Comparison of ENCODE assay signal across 24 cellular contexts in genomic region chr18:39305756-39306155, GRCh38.
"Had no signal": no experiment of that assay in that cellular context is flagged by ENCODE, and none has a peak within 500 bp of the region (broad histone marks: within the 10 kb centered on the region; RNA-seq: fewer than 3 reads in every experiment).

No MANE protein-coding gene starts in this region.

- H3K4me3 Mint-ChIP-seq: activated CD8-positive, alpha-beta T cell treated with anti-CD3 and anti-CD28 coated beads, Interleukin-2, amount 10 ng/mL, durations not matched to agents 7 days and 5 days; activated T-helper 1 cell treated with anti-CD3 and anti-CD28 coated beads, Interleukin-12 subunit alpha, Interleukin-12 subunit beta, Interleukin-2, Interleukin-4 antibody, amounts not matched to agents 30 ng/mL and 10 ng/mL and 1 ng/mL, durations not matched to agents 14 hours and 24 hours and 36 hours; T-helper 17 cell; WTC11 had no signal

- H3K27ac Mint-ChIP-seq: activated CD8-positive, alpha-beta T cell treated with anti-CD3 and anti-CD28 coated beads, Interleukin-2, amount 10 ng/mL, durations not matched to agents 7 days and 5 days; activated naive CD4-positive, alpha-beta T cell treated with anti-CD3 and anti-CD28 coated beads, Interleukin-2, amount 50 U/mL, for 72 hours; activated T-helper 1 cell treated with anti-CD3 and anti-CD28 coated beads, Interleukin-12 subunit alpha, Interleukin-12 subunit beta, Interleukin-2, Interleukin-4 antibody, amounts not matched to agents 30 ng/mL and 10 ng/mL and 1 ng/mL, durations not matched to agents 14 hours and 24 hours and 36 hours; T-helper 17 cell; WTC11 had no signal

- H3K27me3 ChIP-seq: brain microvascular endothelial cell, cardiac muscle cell had no signal

- ATAC-seq: activated CD8-positive, alpha-beta T cell treated with anti-CD3 and anti-CD28 coated beads, Interleukin-2, amount 10 ng/mL, durations not matched to agents 7 days and 5 days; activated naive CD4-positive, alpha-beta T cell treated with anti-CD3 and anti-CD28 coated beads, Interleukin-2, amount 50 U/mL, for 72 hours; PC-3; T-helper 17 cell; WTC11 had no signal

- H3K4me1 Mint-ChIP-seq: T-helper 17 cell, WTC11 had no signal

- DNase-seq: activated CD4-positive, alpha-beta T cell treated with anti-CD3 and anti-CD28 coated beads for 48 hours; activated CD4-positive, alpha-beta T cell treated with anti-CD3 and anti-CD28 coated beads, Interleukin-2, amount 50 U/mL, for 4 hours; activated CD4-positive, CD25-positive, alpha-beta regulatory T cell treated with anti-CD3 and anti-CD28 coated beads, Interleukin-2, amount 50 U/mL, for 72 hours; activated CD8-positive, alpha-beta memory T cell treated with anti-CD3 and anti-CD28 coated beads, Interleukin-2, amount 50 U/mL, for 48 hours; activated CD8-positive, alpha-beta T cell treated with anti-CD3 and anti-CD28 coated beads, Interleukin-2, amount 10 ng/mL, durations not matched to agents 7 days and 5 days; activated effector memory CD4-positive, alpha-beta T cell treated with Interleukin-2 at 50 U/mL for 16 hours; activated naive CD4-positive, alpha-beta T cell treated with Interleukin-2 at 50 U/mL for 16 hours; activated T-cell treated with anti-CD3 and anti-CD28 coated beads, Interleukin-2, amount 50 U/mL, for 1 hour; brain microvascular endothelial cell; cerebellar nuclear complex; NCI-H1048; NCI-H146; NCI-H187 treated with DMSO at 0.1 percent for 48 hours; NCI-H2081 treated with DMSO at 0.1 percent for 48 hours; NCI-H446; NCI-H524; PC-3; SHP77 treated with DMSO at 0.1 percent for 48 hours; T-helper 17 cell; T-helper 9 cell had no signal

- H3K36me3 ChIP-seq: brain microvascular endothelial cell, cardiac muscle cell had no signal

- H3K4me3 ChIP-seq: cardiac muscle cell had no signal

- H3K27me3 Mint-ChIP-seq: T-helper 17 cell had no signal

- H3K27ac ChIP-seq: brain microvascular endothelial cell, cardiac muscle cell had no signal
